ENCODE assay signal across 12 cellular contexts in genomic region chr22:44931077-44931540, GRCh38.
DNase-seq lines count a peak whose midpoint lies in the region; ATAC-seq and TF ChIP-seq lines count a peak whose summit lies in the region.
"Had no signal": no experiment of that assay in that cellular context is flagged by ENCODE, and none has a peak within 500 bp of the region (broad histone marks: within the 10 kb centered on the region; RNA-seq: fewer than 3 reads in every experiment).

No MANE protein-coding gene starts in this region.

- TF ChIP-seq CTCF in cardiac muscle cell (IDR thresholded peaks at IDR 0.05; ENCODE audit: low read depth, low read length): no peak
- TF ChIP-seq CTCF in mucosa of descending colon (IDR thresholded peaks at IDR 0.05): no peak
- no peak for TF ChIP-seq CTCF in endodermal cell (conservative IDR thresholded peaks at IDR 0.05)

- no peaks in the 10 kb centered on the region for H3K4me1 ChIP-seq in cardiac muscle cell (ENCODE audit: low read depth)
- no peaks in the 10 kb centered on the region for H3K4me1 ChIP-seq in mucosa of descending colon (ENCODE audit: low read depth)
- no peaks in the 10 kb centered on the region for H3K4me1 ChIP-seq in endodermal cell (ENCODE audit: control insufficient read depth, insufficient read depth, low read length)
- H3K4me1 ChIP-seq: suprapubic skin had no signal

- no peak overlapping the region for H3K9ac ChIP-seq in endodermal cell (ENCODE audit: extremely low read depth, low read length, poor library complexity, severe bottlenecking)

- intact Hi-C loops in mucosa of descending colon (cut with DNase I, micrococcal nuclease): no loop called here

- no peak overlapping the region for H3K27ac Mint-ChIP-seq in endodermal cell
- H3K27ac Mint-ChIP-seq: activated T-cell treated with anti-CD3 and anti-CD28 coated beads, Interleukin-2, amount 50 U/mL, for 72 hours; T-cell had no signal

- H3K9me3 ChIP-seq in cardiac muscle cell (ENCODE audit: low read depth) (no peaks in the 10 kb centered on the region), mucosa of descending colon (no peaks in the 10 kb centered on the region), endodermal cell (ENCODE audit: control insufficient read depth, low read length) (no peaks in the 10 kb centered on the region)
- H3K9me3 ChIP-seq: suprapubic skin had no signal

- 94% methylated on average over 20 to 26 of the region's 26 CpGs for WGBS in endodermal cell (ENCODE audit: insufficient coverage in 1 of 2, insufficient read length in 1 of 2), 2 experiments

- peak; percentile 16 for DNase-seq in NCI-H2227 (lab: John Stamatoyannopoulos, UW; ENCODE audit: unreplicated experiment)
- DNase-seq in NCI-H2227 treated with DMSO at 0.1 percent for 48 hours (lab: John Stamatoyannopoulos, UW): no peak
- DNase-seq in cardiac muscle cell (ENCODE audit: low read depth in 1 of 2, low spot score in 1 of 2): peak; percentile 13 to 55
- peak in 2 of 3 donors; percentile 12 to 50 for DNase-seq in mucosa of descending colon
- DNase-seq in NCI-H1105 (lab: John Stamatoyannopoulos, UW): no peak
- no peak for DNase-seq in NCI-H1694 (lab: John Stamatoyannopoulos, UW)
- DNase-seq in endodermal cell: no peak
- DNase-seq: activated T-cell treated with anti-CD3 and anti-CD28 coated beads, Interleukin-2, amount 50 U/mL, for 72 hours; T-cell had no signal

- H3K27me3 ChIP-seq in cardiac muscle cell (no peaks in the 10 kb centered on the region), endodermal cell (ENCODE audit: control insufficient read depth, insufficient read depth, low read length, poor library complexity, severe bottlenecking) (no peaks in the 10 kb centered on the region)

- no peaks in the 10 kb centered on the region for H3K27me3 Mint-ChIP-seq in endodermal cell (ENCODE audit: insufficient read depth)

- H3K4me3 ChIP-seq in cardiac muscle cell: no peak overlapping the region
- H3K4me3 ChIP-seq in mucosa of descending colon: no peak overlapping the region
- H3K4me3 ChIP-seq in endodermal cell (ENCODE audit: low read length): no peak overlapping the region
- H3K4me3 ChIP-seq: suprapubic skin had no signal

- H3K36me3 Mint-ChIP-seq in endodermal cell (ENCODE audit: low read depth): peaks cover 18% of the 10 kb centered on the region
- H3K36me3 Mint-ChIP-seq: T-cell had no signal

- no peaks in the 10 kb centered on the region for H3K36me3 ChIP-seq in cardiac muscle cell
- H3K36me3 ChIP-seq in mucosa of descending colon (ENCODE audit: low read depth): no peaks in the 10 kb centered on the region
- peaks cover 17% of the 10 kb centered on the region for H3K36me3 ChIP-seq in endodermal cell (ENCODE audit: control insufficient read depth, insufficient read depth, low read length)
- H3K36me3 ChIP-seq: suprapubic skin had no signal

- no peaks in the 10 kb centered on the region for H3K4me1 Mint-ChIP-seq in endodermal cell

- ATAC-seq in mucosa of descending colon (no peak), HG03432 (IDR thresholded peaks at IDR 0.05; ENCODE audit: unreplicated experiment) (no peak)
- ATAC-seq: activated T-cell treated with anti-CD3 and anti-CD28 coated beads, Interleukin-2, amount 50 U/mL, for 72 hours; T-cell had no signal

- H3K27ac ChIP-seq in cardiac muscle cell (peak overlapping the region; percentile 28), endodermal cell (ENCODE audit: low read depth, low read length) (no peak overlapping the region)
- H3K27ac ChIP-seq: 22Rv1, suprapubic skin had no signal

- no peak overlapping the region for H3K4me3 Mint-ChIP-seq in endodermal cell
- H3K4me3 Mint-ChIP-seq: activated T-cell treated with anti-CD3 and anti-CD28 coated beads, Interleukin-2, amount 50 U/mL, for 72 hours; T-cell had no signal

- no peaks in the 10 kb centered on the region for H3K9me3 Mint-ChIP-seq in endodermal cell
- H3K9me3 Mint-ChIP-seq: activated T-cell treated with anti-CD3 and anti-CD28 coated beads, Interleukin-2, amount 50 U/mL, for 72 hours; T-cell had no signal

Comparison
In these comparisons a context has a peak if more than half of its experiments do, and no peak if none do; other contexts are left out.
1. DNase-seq: peak in NCI-H2227 (single experiment), cardiac muscle cell (2 of 2) and mucosa of descending colon (2 of 3); none in NCI-H2227 treated with DMSO at 0.1 percent for 48 hours (single experiment), NCI-H1105 (single experiment), NCI-H1694 (single experiment) and endodermal cell (single experiment).